ENCODE assay signal across 8 cellular contexts in genomic region chr1:203702130-203702577, GRCh38.
DNase-seq lines count a peak whose midpoint lies in the region; ATAC-seq, FAIRE-seq and TF ChIP-seq lines count a peak whose summit lies in the region.
"Had no signal": no experiment of that assay in that cellular context is flagged by ENCODE, and none has a peak within 500 bp of the region (broad histone marks: within the 10 kb centered on the region; RNA-seq: fewer than 3 reads in every experiment).

No MANE protein-coding gene starts in this region.

- H3K27me3 ChIP-seq in GM06990 (replicated peaks; ENCODE audit: control insufficient read depth, insufficient read depth, low read length) (no peaks in the 10 kb centered on the region), bronchial epithelial cell (ENCODE audit: control insufficient read depth, insufficient read depth, low read length) (no peaks in the 10 kb centered on the region)

- H3K36me3 ChIP-seq in GM06990 (ENCODE audit: control insufficient read depth, insufficient read depth, low read length), result no peaks in the 10 kb centered on the region; the same call in 1 of the 2 replicates
- H3K36me3 ChIP-seq in bronchial epithelial cell (ENCODE audit: control insufficient read depth, insufficient read depth, low read length), result peaks cover 24% of the 10 kb centered on the region

- no peak for ATAC-seq in GM19395 (IDR thresholded peaks at IDR 0.05; ENCODE audit: unreplicated experiment)

- H3K4me3 ChIP-seq in GM06990 (replicated peaks; ENCODE audit: low read depth, low read length), result no peak overlapping the region
- H3K4me3 ChIP-seq in WI38 (ENCODE audit: low read depth, low read length), result no peak overlapping the region
- H3K4me3 ChIP-seq in bronchial epithelial cell (ENCODE audit: low read depth, low read length), result no peak overlapping the region

- DNase-seq in GM06990 (ENCODE audit: extremely low read depth, insufficient read length) (peak; percentile 19), NAMALWA (ENCODE audit: low spot score) (peak; percentile 80), bronchial epithelial cell (ENCODE audit: low read depth) (peak; percentile 46), kidney glomerular epithelial cell (lab: John Stamatoyannopoulos, UW) (peak; percentile 20)
- peak; percentile 39 for DNase-seq in stimulated activated CD4-positive, alpha-beta T cell treated with anti-CD3 and anti-CD28 coated beads, Interleukin-2, amount 100 ng/mL, for 4 hours (ENCODE audit: low read depth)

- TF ChIP-seq CTCF in GM06990 (IDR thresholded peaks at IDR 0.05; ENCODE audit: insufficient read depth, low read length, poor library complexity, severe bottlenecking) (peak; percentile 68), WI38 (IDR thresholded peaks at IDR 0.05; ENCODE audit: low read depth, low read length) (peak; percentile 66), bronchial epithelial cell (IDR thresholded peaks at IDR 0.05; ENCODE audit: insufficient read depth, low read length, severe bottlenecking) (peak; percentile 74)

- FAIRE-seq in bronchial epithelial cell (lab: Jason Lieb, UNC), result no peak
- FAIRE-seq: islet of Langerhans had no signal

Comparison
In these comparisons a context has a peak if more than half of its experiments do, and no peak if none do; other contexts are left out.
1. DNase-seq: peak in every context shown above with its lines; median percentile 80 in NAMALWA; 46 in bronchial epithelial cell; 39 in stimulated activated CD4-positive, alpha-beta T cell treated with anti-CD3 and anti-CD28 coated beads, Interleukin-2, amount 100 ng/mL, for 4 hours; 20 in kidney glomerular epithelial cell; 19 in GM06990.